In the genomic region with DNA sequence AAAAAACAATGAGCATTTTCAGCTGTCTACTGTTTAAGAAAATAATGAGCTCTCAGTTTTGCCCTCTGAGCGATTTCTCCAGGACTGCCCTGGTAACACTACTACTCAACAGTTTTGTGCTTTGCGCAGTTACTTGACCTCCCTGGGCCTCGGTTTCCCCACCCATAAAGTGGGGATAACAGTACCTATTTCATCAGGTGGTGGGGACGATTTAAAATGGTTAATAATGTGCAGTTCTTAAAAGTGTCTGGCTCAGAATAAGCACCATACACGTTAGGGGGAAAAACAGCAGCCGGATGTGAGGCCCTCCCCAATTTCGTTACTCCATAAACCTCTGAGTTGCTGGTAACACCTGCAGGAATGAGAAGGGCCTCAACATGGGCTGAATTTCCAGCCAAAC, we compare ENCODE assay signal across 8 cellular contexts. TPM values are rescaled to one million over a fixed set of nuclear protein-coding genes. Genes with fewer than 3 reads are reported as not detected.
DNase-seq lines count a peak whose midpoint lies in the region; ATAC-seq, FAIRE-seq and TF ChIP-seq lines count a peak whose summit lies in the region.

No MANE protein-coding gene starts in this region.

- peak overlapping the region; percentile 88 for H3K4me3 ChIP-seq in GM23248
- peak overlapping the region; percentile 77 to 89 for H3K4me3 ChIP-seq in foreskin fibroblast (ENCODE audit: low read depth in 1 of 2, low read length in 2 of 2)
- H3K4me3 ChIP-seq in gastrocnemius medialis = peak overlapping the region; percentile 76 to 98 (median 84)

- TF ChIP-seq CTCF in VCaP (conservative IDR thresholded peaks at IDR 0.05) (no peak), foreskin fibroblast (IDR thresholded peaks at IDR 0.05; ENCODE audit: low read depth, low read length) (no peak), gastrocnemius medialis (IDR thresholded peaks at IDR 0.05 in 4 of 5, conservative IDR thresholded peaks at IDR 0.05 in 1 of 5) (no peak)

- H3K4me1 ChIP-seq in GM23248 (ENCODE audit: insufficient read depth) (peaks cover 6% of the 10 kb centered on the region), gastrocnemius medialis (peaks cover 8% of the 10 kb centered on the region in 2 donors)

- no peak for FAIRE-seq in RCC 7860 (lab: Jason Lieb, UNC)

- peak overlapping the region; percentile 85 for H3K9ac ChIP-seq in GM23248

- no peaks in the 10 kb centered on the region for H4K20me1 ChIP-seq in GM23248 (ENCODE audit: insufficient read depth)

- 0 out of 2 replicates have a peak, but pooled peaks cover 5% of the 10 kb centered on the region for H3F3A ChIP-seq in GM23248 (ENCODE audit: insufficient read depth)

- H3K79me2 ChIP-seq in GM23248 (ENCODE audit: insufficient read depth) = peaks cover 5% of the 10 kb centered on the region

- H3K9me2 ChIP-seq in GM23248 (ENCODE audit: insufficient read depth) = no peaks in the 10 kb centered on the region

- H3K9me3 ChIP-seq in GM23248 (ENCODE audit: low read depth) (no peaks in the 10 kb centered on the region), gastrocnemius medialis (no peaks in the 10 kb centered on the region)

- ATAC-seq in gastrocnemius medialis (no peak), HG02610 (IDR thresholded peaks at IDR 0.05; ENCODE audit: unreplicated experiment) (no peak)

- H3K27me3 ChIP-seq in GM23248 (replicated peaks; ENCODE audit: insufficient read depth) (peaks cover 6% of the 10 kb centered on the region; the same call in 1 of the 2 replicates), gastrocnemius medialis (no peaks in the 10 kb centered on the region)

- WGBS in GM23248 (ENCODE audit: low coverage in 1 of 2, low lambda C conversion rate in 2 of 2, missing lambda C conversion rate in 2 of 2), 2 experiments = 64% methylated on average over 7 of the region's 7 CpGs

- intact Hi-C loops in gastrocnemius medialis (cut with DNase I; ENCODE audit: low total_unique reads) = loop anchor here (5.0 to 10.0 kb wide), 2 partner anchors 88 to 161 kb away; a partner anchor contains a TSS

- H3K27ac ChIP-seq in GM23248 (no peak overlapping the region), VCaP (peak overlapping the region; percentile 74), gastrocnemius medialis (peak overlapping the region; percentile 93 to 99 (median 98))

- in situ Hi-C loops in GM23248 (cut with MboI) (no loop called here), gastrocnemius medialis (cut with MboI; ENCODE audit: low sequenced_read_pairs in 4 of 4) (loop anchor here in 1 of 4 donors (25.0 kb wide), 1 partner anchor 489 kb away; no protein-coding TSS in a partner anchor)

- DNase-seq in GM23248 (no peak), foreskin fibroblast (no peak), gastrocnemius medialis (no peak), cerebellar nuclear complex (lab: John Stamatoyannopoulos, UW) (no peak), RCC 7860 (ENCODE audit: low spot score) (no peak), occipital lobe (lab: John Stamatoyannopoulos, UW) (no peak)

- H2AFZ ChIP-seq in GM23248 = peak overlapping the region; percentile 85

- no peak for TF ChIP-seq POLR2A in gastrocnemius medialis (IDR thresholded peaks at IDR 0.05)

- H3K36me3 ChIP-seq in GM23248 (ENCODE audit: low read depth) (no peaks in the 10 kb centered on the region), gastrocnemius medialis (no peaks in the 10 kb centered on the region)

- peak overlapping the region; percentile 82 for H3K4me2 ChIP-seq in GM23248 (ENCODE audit: unreplicated experiment)

RNA-seq across cellular contexts. Expression of a gene that starts 1.1 kb away (rescaled TPM):
- total RNA-seq in GM23248 (2014; rRNA removed; shearing (Covaris generic)) = 4.8 and 5.3 TPM in 2 replicates
- 6.1 and 7.0 TPM in 2 replicates for polyA plus RNA-seq in GM23248 (2016; fragmentation: Nextera tagmentation; extraction: Ambion mirVana)
- total RNA-seq in gastrocnemius medialis = 10 to 100 TPM; 16.1 to 18.0 (median 17.0) TPM
- 23.2 TPM for total RNA-seq in occipital lobe

RNA-seq across cellular contexts. Expression of a gene that starts 41.9 kb away (rescaled TPM):
- total RNA-seq in GM23248 (2014; rRNA removed; shearing (Covaris generic)) = 48.7 and 53.1 TPM in 2 replicates
- 122 and 124 TPM in 2 replicates for polyA plus RNA-seq in GM23248 (2016; fragmentation: Nextera tagmentation; extraction: Ambion mirVana)
- 10 to 100 TPM; 44.9 to 69.0 (median 63.8) TPM for total RNA-seq in gastrocnemius medialis
- 44.1 TPM for total RNA-seq in occipital lobe
